ENCODE assay signal across 14 cellular contexts in the genomic region with DNA sequence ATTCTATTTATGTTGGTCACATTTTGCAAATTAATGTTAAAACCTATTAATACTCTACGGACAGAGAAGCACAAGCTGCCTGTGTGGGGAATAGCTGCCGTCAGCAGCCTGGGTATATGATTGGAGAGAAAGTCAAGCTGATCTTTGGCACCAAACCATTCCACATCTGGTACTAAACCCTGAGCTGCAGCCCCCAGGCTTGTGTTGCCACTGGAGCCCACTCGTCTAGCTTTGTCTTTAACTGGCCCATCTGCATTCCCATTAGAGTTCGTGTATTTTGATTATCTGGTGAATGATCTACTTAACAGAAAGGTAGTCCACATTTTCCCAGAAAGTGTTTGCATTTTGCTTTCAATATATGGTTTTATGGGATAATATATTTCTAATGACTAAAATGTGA.
"Had no signal": no experiment of that assay in that cellular context is flagged by ENCODE, and none has a peak within 500 bp of the region (broad histone marks: within the 10 kb centered on the region; RNA-seq: fewer than 3 reads in every experiment).

No MANE protein-coding gene starts in this region.

- H3K36me3 ChIP-seq: uterus had no signal

- H3K27me3 ChIP-seq: ascending aorta, suprapubic skin, transverse colon, uterus had no signal

- ATAC-seq: activated CD4-positive, alpha-beta T cell treated with anti-CD3 and anti-CD28 coated beads for 36 hours; activated T-helper 17 cell treated with anti-CD3 and anti-CD28 coated beads, Interleukin-2, amount 50 U/mL, for 72 hours; left colon; WTC11 had no signal

- H3K4me3 ChIP-seq: ascending aorta, lung, suprapubic skin, transverse colon, uterus had no signal

- H3K9me3 ChIP-seq: ascending aorta, suprapubic skin, transverse colon, uterus had no signal

- DNase-seq: activated CD4-positive, alpha-beta T cell treated with anti-CD3 and anti-CD28 coated beads for 36 hours; activated CD4-positive, alpha-beta T cell treated with anti-CD3 and anti-CD28 coated beads, Interleukin-2, amount 50 U/mL, for 48 hours; activated naive CD4-positive, alpha-beta T cell; effector CD4-positive, alpha-beta T cell; left colon; stimulated activated CD4-positive, alpha-beta T cell treated with anti-CD3 and anti-CD28 coated beads, Interleukin-12 subunit alpha, Interleukin-12 subunit beta, amount 100 ng/mL, for 4 hours; stimulated activated CD4-positive, alpha-beta T cell treated with anti-CD3 and anti-CD28 coated beads, Interleukin-2, amount 100 ng/mL, for 24 hours; transverse colon; uterus had no signal

- H3K27ac ChIP-seq: ascending aorta, suprapubic skin, transverse colon had no signal
